ENCODE assay signal across 9 cellular contexts in the genomic region with DNA sequence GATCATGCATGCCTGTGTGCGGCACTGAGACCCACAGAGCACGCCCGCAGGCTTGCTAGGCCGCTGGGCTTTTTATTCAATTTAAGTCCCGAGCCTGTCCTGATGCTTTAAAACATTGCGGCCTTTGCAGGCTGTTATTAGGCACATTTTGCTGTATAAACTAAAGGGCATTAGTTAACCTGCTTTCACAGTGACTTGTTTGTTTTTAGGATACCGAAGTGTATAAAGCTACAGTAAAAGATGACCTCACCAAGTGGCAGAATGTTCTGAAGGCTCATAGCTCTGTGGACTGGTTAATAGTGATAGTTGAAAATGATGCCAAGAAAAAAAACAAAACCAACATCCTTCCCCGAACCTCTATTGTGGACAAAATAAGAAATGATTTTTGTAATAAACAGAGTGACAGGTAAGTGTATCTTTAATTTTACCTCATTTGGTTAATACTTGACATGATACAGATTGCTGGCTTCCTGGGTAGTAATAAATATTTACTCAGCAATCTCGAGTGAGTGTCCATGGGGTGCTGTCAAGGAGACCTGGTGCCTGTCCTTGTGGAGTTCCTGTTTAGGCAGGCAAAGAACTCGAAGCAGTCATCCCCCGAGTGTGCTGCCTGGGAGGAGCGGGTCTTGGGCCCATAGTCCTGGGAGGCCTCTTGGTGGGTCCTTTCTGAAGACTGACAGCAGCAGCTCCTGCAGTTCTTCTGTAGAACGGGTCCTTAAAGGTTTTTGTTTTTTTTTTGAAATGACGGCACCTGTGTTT. TPM values are rescaled to one million over a fixed set of nuclear protein-coding genes. Genes with fewer than 3 reads are reported as not detected.
DNase-seq lines count a peak whose midpoint lies in the region; ATAC-seq and TF ChIP-seq lines count a peak whose summit lies in the region.
"Had no signal": no experiment of that assay in that cellular context is flagged by ENCODE, and none has a peak within 500 bp of the region (broad histone marks: within the 10 kb centered on the region; RNA-seq: fewer than 3 reads in every experiment).

No MANE protein-coding gene starts in this region.

- DNase-seq in activated CD4-positive, alpha-beta T cell treated with anti-CD3 and anti-CD28 coated beads, Interleukin-2, amount 10 ng/mL, durations not matched to agents 24 days and 14 days: no peak
- DNase-seq in activated CD4-positive, alpha-beta T cell treated with anti-CD3 and anti-CD28 coated beads, Interleukin-2, amount 50 U/mL, for 4 hours: no peak
- DNase-seq in caudate nucleus (lab: John Stamatoyannopoulos, UW) (no peak), left lung (peak in 1 of 2 donors; percentile 43)
- DNase-seq: NCI-H187 had no signal

- no peaks in the 10 kb centered on the region for H3K9me3 Mint-ChIP-seq in activated CD4-positive, alpha-beta T cell treated with anti-CD3 and anti-CD28 coated beads, Interleukin-2, amount 10 ng/mL, durations not matched to agents 24 days and 14 days

- peaks cover 32% of the 10 kb centered on the region for H3K4me1 Mint-ChIP-seq in activated CD4-positive, alpha-beta T cell treated with anti-CD3 and anti-CD28 coated beads, Interleukin-2, amount 10 ng/mL, durations not matched to agents 24 days and 14 days

- H3K9me3 ChIP-seq in left lung: no peaks in the 10 kb centered on the region

- peak overlapping the region; percentile 34 for H3K27ac Mint-ChIP-seq in activated CD4-positive, alpha-beta T cell treated with anti-CD3 and anti-CD28 coated beads, Interleukin-2, amount 10 ng/mL, durations not matched to agents 24 days and 14 days

- H3K36me3 ChIP-seq in left lung: peaks cover 0 to 67% of the 10 kb centered on the region in 2 donors

- intact Hi-C loops in activated CD4-positive, alpha-beta T cell treated with anti-CD3 and anti-CD28 coated beads, Interleukin-2, amount 10 ng/mL, durations not matched to agents 24 days and 14 days (cut with micrococcal nuclease): no loop called here
- intact Hi-C loops in left lung (cut with DNase I): no loop called here

- ATAC-seq in left lung (peak; percentile 69), HG03097 (IDR thresholded peaks at IDR 0.05; ENCODE audit: low FRiP score, unreplicated experiment) (no peak), HG02610 (IDR thresholded peaks at IDR 0.05; ENCODE audit: unreplicated experiment) (no peak), GM19351 (IDR thresholded peaks at IDR 0.05; ENCODE audit: unreplicated experiment) (no peak)

- no peak overlapping the region for H3K4me3 Mint-ChIP-seq in activated CD4-positive, alpha-beta T cell treated with anti-CD3 and anti-CD28 coated beads, Interleukin-2, amount 10 ng/mL, durations not matched to agents 24 days and 14 days

- peak overlapping the region; percentile 94 for H3K27ac ChIP-seq in caudate nucleus (ENCODE audit: low read depth, low read length)
- peak overlapping the region; percentile 31 to 46 for H3K27ac ChIP-seq in left lung
- H3K27ac ChIP-seq in temporal lobe (ENCODE audit: low read depth, low read length): peak overlapping the region; percentile 97

- no peak for TF ChIP-seq CTCF in left lung (IDR thresholded peaks at IDR 0.05)

- H3K36me3 Mint-ChIP-seq in activated CD4-positive, alpha-beta T cell treated with anti-CD3 and anti-CD28 coated beads, Interleukin-2, amount 10 ng/mL, durations not matched to agents 24 days and 14 days (ENCODE audit: low read depth): peaks cover 49% of the 10 kb centered on the region

- H3K27me3 Mint-ChIP-seq in activated CD4-positive, alpha-beta T cell treated with anti-CD3 and anti-CD28 coated beads, Interleukin-2, amount 10 ng/mL, durations not matched to agents 24 days and 14 days: no peaks in the 10 kb centered on the region

- peaks cover 19 to 35% of the 10 kb centered on the region in 2 donors for H3K4me1 ChIP-seq in left lung

- no peak overlapping the region for H3K4me3 ChIP-seq in left lung

- H3K27me3 ChIP-seq in left lung: no peaks in the 10 kb centered on the region

RNA-seq across cellular contexts. Expression of a gene that starts 40.1 kb away (rescaled TPM):
- 69.6 and 75.0 TPM in 2 replicates for total RNA-seq in activated CD4-positive, alpha-beta T cell treated with anti-CD3 and anti-CD28 coated beads, Interleukin-2, amount 10 ng/mL, durations not matched to agents 24 days and 14 days
- 10 to 100 TPM; 32.6 to 43.5 TPM for total RNA-seq in left lung
- total RNA-seq in temporal lobe: 16.2 TPM

RNA-seq across cellular contexts. Expression of a gene that starts 54.9 kb away (rescaled TPM):
- 10.0 and 16.5 TPM in 2 replicates for total RNA-seq in activated CD4-positive, alpha-beta T cell treated with anti-CD3 and anti-CD28 coated beads, Interleukin-2, amount 10 ng/mL, durations not matched to agents 24 days and 14 days
- total RNA-seq in left lung (1 to 10 TPM; 3.9 to 6.7 TPM), temporal lobe (9.6 TPM)

Comparison
In these comparisons a context has a peak if more than half of its experiments do, and no peak if none do; other contexts are left out.
1. H3K27ac ChIP-seq: peak in every context shown above with its lines; median percentile 97 in temporal lobe; 94 in caudate nucleus; 38 in left lung.